In genomic region chr2:20430461-20431302, GRCh38 we compare ENCODE assay signal across 13 cellular contexts. TPM values are rescaled to one million over a fixed set of nuclear protein-coding genes. Genes with fewer than 3 reads are reported as not detected.
A peak's percentile ranks its signal among the peaks of the same experiment; 100 is the strongest.
DNase-seq lines count a peak whose midpoint lies in the region; ATAC-seq and TF ChIP-seq lines count a peak whose summit lies in the region.
"Had no signal": no experiment of that assay in that cellular context is flagged by ENCODE, and none has a peak within 500 bp of the region (broad histone marks: within the 10 kb centered on the region; RNA-seq: fewer than 3 reads in every experiment).

No MANE protein-coding gene starts in this region.

- H3K9me3 ChIP-seq in esophagus muscularis mucosa = no peaks in the 10 kb centered on the region
- H3K9me3 ChIP-seq in upper lobe of left lung = no peaks in the 10 kb centered on the region
- H3K9me3 ChIP-seq in OCI-LY7 (ENCODE audit: low read length) = no peaks in the 10 kb centered on the region
- H3K9me3 ChIP-seq: thoracic aorta had no signal

- WGBS in esophagus muscularis mucosa = 85% methylated on average over 7 of the region's 7 CpGs
- 80 to 89% methylated on average over 7 of the region's 7 CpGs for WGBS in upper lobe of left lung, 2 donors

- intact Hi-C loops in cardiac septum (cut with DNase I) (no loop called here), Right ventricle myocardium superior (cut with DNase I) (no loop called here), esophagus muscularis mucosa (cut with DNase I) (no loop called here), OCI-LY7 (cut with micrococcal nuclease; ENCODE audit: unreplicated experiment) (no loop called here)

- H3K27me3 ChIP-seq in esophagus muscularis mucosa (no peaks in the 10 kb centered on the region), upper lobe of left lung (no peaks in the 10 kb centered on the region)

- peak; percentile 31 for DNase-seq in cardiac septum (ENCODE audit: low spot score)
- DNase-seq in Right ventricle myocardium superior = no peak
- DNase-seq in LHCN-M2 (ENCODE audit: low read depth) = peak; percentile 74
- DNase-seq in esophagus muscularis mucosa (ENCODE audit: extremely low spot score) = no peak
- peak in 1 of 2 donors; percentile 18 for DNase-seq in upper lobe of left lung
- no peak for DNase-seq in OCI-LY7 (ENCODE audit: low spot score)
- no peak for DNase-seq in D341Med (ENCODE audit: low spot score)
- no peak for DNase-seq in AG08395 (ENCODE audit: low spot score)
- DNase-seq: central memory CD4-positive, alpha-beta T cell; NCI-H446 treated with DMSO at 0.1 percent for 48 hours; retina had no signal

- H3K4me2 ChIP-seq in OCI-LY7 (ENCODE audit: low read length) = no peak overlapping the region

- no peaks in the 10 kb centered on the region for H3K79me2 ChIP-seq in OCI-LY7 (ENCODE audit: insufficient read depth, low read depth, low read length)

- POLR2A ChIA-PET in OCI-LY7 (lab: Charles Lee) = interaction anchor here (0.6 kb wide), 1 partner anchor 139 kb away, joined by 4 read pairs; no protein-coding TSS in a partner anchor

- CTCF ChIA-PET in OCI-LY7 (lab: Charles Lee; ENCODE audit: unreplicated experiment) = no interaction called here

- no TSS peak for BruUV-seq in OCI-LY7 (replicated peaks; lab: Mats Ljungman, UMichigan)

- H3K4me3 ChIP-seq in esophagus muscularis mucosa (no peak overlapping the region), upper lobe of left lung (no peak overlapping the region), OCI-LY7 (ENCODE audit: low read depth, low read length, poor library complexity, severe bottlenecking) (no peak overlapping the region)
- H3K4me3 ChIP-seq: thoracic aorta had no signal

- H3K36me3 ChIP-seq in esophagus muscularis mucosa (no peaks in the 10 kb centered on the region), upper lobe of left lung (no peaks in the 10 kb centered on the region), OCI-LY7 (ENCODE audit: insufficient read depth, low read length) (no peaks in the 10 kb centered on the region)
- H3K36me3 ChIP-seq: thoracic aorta, WERI-Rb-1 had no signal

- ATAC-seq in Right ventricle myocardium superior (ENCODE audit: poor library complexity) (no peak), upper lobe of left lung (ENCODE audit: low FRiP score in 2 of 2) (peak in 1 of 2 donors; percentile 70)

- H4K20me1 ChIP-seq in OCI-LY7 (ENCODE audit: insufficient read depth, low read length) = no peaks in the 10 kb centered on the region

- H3K4me1 ChIP-seq in esophagus muscularis mucosa (peaks cover 14 to 31% (median 21%) of the 10 kb centered on the region in 4 donors), upper lobe of left lung (peaks cover 8 to 23% (median 13%) of the 10 kb centered on the region in 4 donors), OCI-LY7 (ENCODE audit: insufficient read depth, low read length, poor library complexity, severe bottlenecking) (peaks cover 2% of the 10 kb centered on the region)

- no peak for TF ChIP-seq EP300 in esophagus muscularis mucosa (IDR thresholded peaks at IDR 0.05)
- peak in 1 of 4 donors; percentile 19 for TF ChIP-seq EP300 in upper lobe of left lung (IDR thresholded peaks at IDR 0.05)

- H2AFZ ChIP-seq in OCI-LY7 (ENCODE audit: low read length) = no peak overlapping the region

- no peak for TF ChIP-seq POLR2A in esophagus muscularis mucosa (IDR thresholded peaks at IDR 0.05; ENCODE audit: low read depth)
- no peak for TF ChIP-seq POLR2A in upper lobe of left lung (IDR thresholded peaks at IDR 0.05)

- H3K9me2 ChIP-seq in OCI-LY7 (ENCODE audit: insufficient read depth, low read length) = no peaks in the 10 kb centered on the region

- peak overlapping the region in 3 of 4 donors; percentile 41 to 61 (median 50) for H3K27ac ChIP-seq in esophagus muscularis mucosa (replicated peaks in 1 of 4)
- peak overlapping the region in 3 of 4 donors; percentile 40 to 74 (median 69) for H3K27ac ChIP-seq in upper lobe of left lung
- no peak overlapping the region for H3K27ac ChIP-seq in OCI-LY7 (ENCODE audit: low read depth, low read length, poor library complexity, severe bottlenecking)
- H3K27ac ChIP-seq: WERI-Rb-1 had no signal

- TF ChIP-seq CTCF in esophagus muscularis mucosa (IDR thresholded peaks at IDR 0.05) = no peak
- TF ChIP-seq CTCF in upper lobe of left lung (IDR thresholded peaks at IDR 0.05) = no peak
- no peak for TF ChIP-seq CTCF in OCI-LY7 (conservative IDR thresholded peaks at IDR 0.05; ENCODE audit: low read length)

RNA-seq across cellular contexts. Expression of gene RHOB, which starts 16.2 kb away (rescaled TPM):
- 98.4 TPM for total RNA-seq in cardiac septum
- total RNA-seq in Right ventricle myocardium superior = 199 TPM
- 92.2 and 129 TPM in 2 replicates for total RNA-seq in LHCN-M2 (2014; rRNA removed)
- polyA plus RNA-seq in LHCN-M2 (2012) = 96.1 TPM
- total RNA-seq in esophagus muscularis mucosa = 1,000 to 10,000 TPM in 3 of 4 donors, 100 to 1,000 TPM in 1; 809 to 1,532 (median 1,203) TPM
- 100 to 1,000 TPM; 193 to 583 (median 336) TPM for total RNA-seq in upper lobe of left lung
- total RNA-seq in OCI-LY7 (2014; rRNA removed; shearing (Covaris generic)) = 0.15 TPM in 1 of 2 replicates, not detected in the other
- 0.36 TPM in 1 of 2 replicates, not detected in the other for total RNA-seq in OCI-LY7 (2022)

Comparison
In these comparisons a context has a peak if more than half of its experiments do, and no peak if none do; other contexts are left out.
1. DNase-seq: peak in cardiac septum (single experiment) and LHCN-M2 (single experiment); none in Right ventricle myocardium superior (single experiment), esophagus muscularis mucosa (single experiment), OCI-LY7 (single experiment), D341Med (single experiment) and AG08395 (single experiment).
2. RNA of gene RHOB, which starts 16.2 kb away (total RNA-seq): 809 to 1,532 TPM in esophagus muscularis mucosa, 193 to 583 TPM in upper lobe of left lung, 199 TPM in Right ventricle myocardium superior (single experiment), 98.4 TPM in cardiac septum (single experiment) and 92.2 to 129 TPM in LHCN-M2; 0.15 to 0.36 TPM in OCI-LY7; every median in the first group is over 10 times any median in the second.